In genomic region chr20:52683761-52684160, GRCh38 we compare ENCODE assay signal across 11 cellular contexts.
"Had no signal": no experiment of that assay in that cellular context is flagged by ENCODE, and none has a peak within 500 bp of the region (broad histone marks: within the 10 kb centered on the region; RNA-seq: fewer than 3 reads in every experiment).

No MANE protein-coding gene starts in this region.

- H3K27ac Mint-ChIP-seq: activated CD4-positive, alpha-beta T cell treated with anti-CD3 and anti-CD28 coated beads, Interleukin-2, amount 10 ng/mL, durations not matched to agents 7 days and 5 days; activated naive CD4-positive, alpha-beta T cell treated with anti-CD3 and anti-CD28 coated beads for 36 hours; activated T-helper 17 cell treated with anti-CD3 and anti-CD28 coated beads, Interleukin-2, amount 50 U/mL, for 72 hours; naive thymus-derived CD8-positive, alpha-beta T cell had no signal

- DNase-seq: activated CD4-positive, alpha-beta T cell treated with anti-CD3 and anti-CD28 coated beads, Interleukin-2, amount 10 ng/mL, durations not matched to agents 7 days and 5 days; activated CD4-positive, CD25-positive, alpha-beta regulatory T cell; activated CD8-positive, alpha-beta memory T cell treated with anti-CD3 and anti-CD28 coated beads for 24 hours; activated naive CD4-positive, alpha-beta T cell treated with anti-CD3 and anti-CD28 coated beads for 36 hours; activated T-cell treated with anti-CD3 and anti-CD28 coated beads for 4 hours; effector CD4-positive, alpha-beta T cell; heart right ventricle; mucosa of descending colon; naive thymus-derived CD8-positive, alpha-beta T cell; small intestine had no signal

- H3K27me3 Mint-ChIP-seq: activated CD4-positive, alpha-beta T cell treated with anti-CD3 and anti-CD28 coated beads, Interleukin-2, amount 10 ng/mL, durations not matched to agents 7 days and 5 days had no signal

- H3K4me1 Mint-ChIP-seq: activated CD4-positive, alpha-beta T cell treated with anti-CD3 and anti-CD28 coated beads, Interleukin-2, amount 10 ng/mL, durations not matched to agents 7 days and 5 days; activated T-helper 17 cell treated with anti-CD3 and anti-CD28 coated beads, Interleukin-2, amount 50 U/mL, for 72 hours had no signal

- H3K4me3 Mint-ChIP-seq: activated CD4-positive, alpha-beta T cell treated with anti-CD3 and anti-CD28 coated beads, Interleukin-2, amount 10 ng/mL, durations not matched to agents 7 days and 5 days; activated naive CD4-positive, alpha-beta T cell treated with anti-CD3 and anti-CD28 coated beads for 36 hours; activated T-helper 17 cell treated with anti-CD3 and anti-CD28 coated beads, Interleukin-2, amount 50 U/mL, for 72 hours; naive thymus-derived CD8-positive, alpha-beta T cell had no signal
